ENCODE assay signal across 35 cellular contexts in the genomic region with DNA sequence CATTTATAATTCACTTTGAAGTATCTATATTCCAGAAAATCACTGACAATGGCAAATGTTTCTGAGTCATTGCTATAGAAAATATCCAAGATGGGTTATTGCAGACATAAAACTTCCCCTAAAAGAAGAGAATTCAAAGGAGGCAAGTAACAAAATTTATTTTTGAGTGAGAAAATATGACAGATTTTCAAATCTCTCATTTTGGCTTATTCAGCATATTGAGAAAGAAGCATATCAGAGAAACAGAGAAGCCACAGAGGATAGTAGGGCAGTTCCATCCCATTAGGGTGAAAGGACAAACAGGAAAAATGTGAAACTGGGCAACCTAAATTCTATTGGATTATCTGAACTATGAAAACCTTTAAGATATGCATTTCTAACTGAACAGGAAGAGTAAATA.
DNase-seq lines count a peak whose midpoint lies in the region; ATAC-seq, FAIRE-seq and TF ChIP-seq lines count a peak whose summit lies in the region.
"Had no signal": no experiment of that assay in that cellular context is flagged by ENCODE, and none has a peak within 500 bp of the region (broad histone marks: within the 10 kb centered on the region; RNA-seq: fewer than 3 reads in every experiment).

No MANE protein-coding gene starts in this region.

- H3K27me3 ChIP-seq in HepG2 (ENCODE audit: control insufficient read depth in 1 of 2, insufficient read depth in 2 of 2, low read length in 2 of 2) (no peaks in the 10 kb centered on the region), right lobe of liver (no peaks in the 10 kb centered on the region), IMR-90 (ENCODE audit: control insufficient read depth, insufficient read depth, low read length) (no peaks in the 10 kb centered on the region), K562 (ENCODE audit: control insufficient read depth in 2 of 2, insufficient read depth in 2 of 2, low read length in 2 of 2) (no peaks in the 10 kb centered on the region), Caco-2 (replicated peaks; ENCODE audit: control insufficient read depth, insufficient read depth, low read length) (no peaks in the 10 kb centered on the region)
- H3K27me3 ChIP-seq: BE2C; BLaER1; BLaER1 treated with 17β-estradiol and CSF1 and Interleukin-3, amounts not matched to agents 10 nM and 100 nM had no signal

- no peaks in the 10 kb centered on the region for H3K9me3 ChIP-seq in HepG2 (ENCODE audit: low read length)
- no peaks in the 10 kb centered on the region for H3K9me3 ChIP-seq in right lobe of liver
- peaks cover 31% of the 10 kb centered on the region; the same call in 2 of the 3 replicates for H3K9me3 ChIP-seq in A549
- peaks cover 4% of the 10 kb centered on the region for H3K9me3 ChIP-seq in IMR-90 (ENCODE audit: control insufficient read depth, insufficient read depth, low read length)
- H3K9me3 ChIP-seq in K562 (replicated peaks; ENCODE audit: control insufficient read depth, insufficient read depth, low read depth, low read length), result no peaks in the 10 kb centered on the region
- H3K9me3 ChIP-seq in Caco-2, result no peaks in the 10 kb centered on the region; the same call in 1 of the 2 replicates
- H3K9me3 ChIP-seq: BE2C had no signal

- no peak overlapping the region for H2BK15ac ChIP-seq in IMR-90 (ENCODE audit: low read depth, low read length)

- H4K20me1 ChIP-seq in HepG2 (ENCODE audit: insufficient read depth, low read length) (no peaks in the 10 kb centered on the region), IMR-90 (ENCODE audit: insufficient read depth, low read length) (no peaks in the 10 kb centered on the region), K562 (replicated peaks; ENCODE audit: control insufficient read depth, insufficient read depth, low read length) (no peaks in the 10 kb centered on the region)
- H4K20me1 ChIP-seq: BLaER1 had no signal

- no peaks in the 10 kb centered on the region for H3K27me3 Mint-ChIP-seq in T-helper 2 cell treated with Interferon-gamma antibody and Interleukin-4, amounts not matched to agents 5 μg/mL and 100 μg/mL, for 36 hours (ENCODE audit: low read depth)
- no peaks in the 10 kb centered on the region for H3K27me3 Mint-ChIP-seq in Caco-2 (ENCODE audit: insufficient read depth, unreplicated experiment)
- H3K27me3 Mint-ChIP-seq: B cell; CD4-positive, alpha-beta memory T cell; CD4-positive, alpha-beta T cell; CD4-positive, CD25-positive, alpha-beta regulatory T cell; CD8-positive, alpha-beta memory T cell had no signal

- H3K9me3 Mint-ChIP-seq in T-helper 2 cell treated with Interferon-gamma antibody and Interleukin-4, amounts not matched to agents 5 μg/mL and 100 μg/mL, for 36 hours, result no peaks in the 10 kb centered on the region
- H3K9me3 Mint-ChIP-seq in Caco-2 (ENCODE audit: unreplicated experiment), result no peaks in the 10 kb centered on the region
- H3K9me3 Mint-ChIP-seq: CD4-positive, alpha-beta T cell; CD8-positive, alpha-beta T cell had no signal

- H3K9ac ChIP-seq in HepG2 (ENCODE audit: insufficient read depth, low read depth, low read length), result no peak overlapping the region
- no peak overlapping the region for H3K9ac ChIP-seq in IMR-90 (ENCODE audit: low read depth, low read length)
- no peak overlapping the region for H3K9ac ChIP-seq in K562 (ENCODE audit: insufficient read depth in 1 of 2, low read depth in 2 of 2, low read length in 2 of 2)
- H3K9ac ChIP-seq: BLaER1; BLaER1 treated with 17β-estradiol and CSF1 and Interleukin-3, amounts not matched to agents 10 nM and 100 nM had no signal

- no peak overlapping the region for H3K27ac ChIP-seq in HepG2 (ENCODE audit: extremely low read length, insufficient read depth, low read length)
- no peak overlapping the region for H3K27ac ChIP-seq in right lobe of liver
- no peak overlapping the region for H3K27ac ChIP-seq in A549
- H3K27ac ChIP-seq in IMR-90 (ENCODE audit: insufficient read depth, low read length), result no peak overlapping the region
- no peak overlapping the region for H3K27ac ChIP-seq in K562 (ENCODE audit: extremely low read depth, low read depth, low read length)
- H3K27ac ChIP-seq: 22Rv1; BLaER1; BLaER1 treated with 17β-estradiol and CSF1 and Interleukin-3, amounts not matched to agents 10 nM and 100 nM; C4-2B had no signal

- H2BK120ac ChIP-seq in IMR-90 (ENCODE audit: low read depth, low read length), result no peak overlapping the region

- no peak overlapping the region for H4K91ac ChIP-seq in IMR-90 (ENCODE audit: insufficient read depth, low read depth, low read length)

- FAIRE-seq in HepG2 (lab: Jason Lieb, UNC) (no peak), A549 (lab: Jason Lieb, UNC) (no peak), K562 (lab: Jason Lieb, UNC) (no peak)
- FAIRE-seq: A204.1, D721Med had no signal

- no peak overlapping the region for H3K27ac Mint-ChIP-seq in T-helper 2 cell treated with Interferon-gamma antibody and Interleukin-4, amounts not matched to agents 5 μg/mL and 100 μg/mL, for 36 hours
- H3K27ac Mint-ChIP-seq in Caco-2 (ENCODE audit: unreplicated experiment), result no peak overlapping the region
- H3K27ac Mint-ChIP-seq: B cell; CD14-positive monocyte; CD4-positive, alpha-beta memory T cell; CD4-positive, alpha-beta T cell; CD4-positive, CD25-positive, alpha-beta regulatory T cell; CD8-positive, alpha-beta memory T cell; CD8-positive, alpha-beta T cell had no signal

- no peak overlapping the region for H3K56ac ChIP-seq in IMR-90 (ENCODE audit: extremely low read depth, insufficient read depth, low read length)

- TF ChIP-seq POLR2A in HepG2 (IDR thresholded peaks at IDR 0.05; ENCODE audit: insufficient read depth in 1 of 2, low read depth in 2 of 2, low read length in 2 of 2) (no peak), right lobe of liver (IDR thresholded peaks at IDR 0.05) (no peak), A549 (IDR thresholded peaks at IDR 0.05; ENCODE audit: low read length) (no peak), IMR-90 (IDR thresholded peaks at IDR 0.05; ENCODE audit: low read depth, low read length) (no peak), K562 (conservative IDR thresholded peaks at IDR 0.05) (no peak)

- H3K4ac ChIP-seq in IMR-90 (ENCODE audit: low read depth, low read length), result no peak overlapping the region

- no peak overlapping the region for H3K4me3 Mint-ChIP-seq in T-helper 2 cell treated with Interferon-gamma antibody and Interleukin-4, amounts not matched to agents 5 μg/mL and 100 μg/mL, for 36 hours
- no peak overlapping the region for H3K4me3 Mint-ChIP-seq in Caco-2 (ENCODE audit: unreplicated experiment)
- H3K4me3 Mint-ChIP-seq: B cell; CD14-positive monocyte; CD4-positive, alpha-beta memory T cell; CD4-positive, alpha-beta T cell; CD4-positive, CD25-positive, alpha-beta regulatory T cell; CD8-positive, alpha-beta memory T cell; CD8-positive, alpha-beta T cell had no signal

- H3K14ac ChIP-seq in IMR-90 (replicated peaks; ENCODE audit: low read depth, low read length), result no peak overlapping the region

- H4K8ac ChIP-seq in IMR-90 (ENCODE audit: low read depth in 2 of 2, low read length in 2 of 2), result no peak overlapping the region

- TF ChIP-seq RAD21 in HepG2 (CRISPR knock-in tag; IDR thresholded peaks at IDR 0.05) (no peak), A549 (conservative IDR thresholded peaks at IDR 0.05 in 1 of 2, IDR thresholded peaks at IDR 0.05 in 1 of 2) (no peak), IMR-90 (IDR thresholded peaks at IDR 0.05; ENCODE audit: low read length) (no peak), K562 (CRISPR knock-in tag; conservative IDR thresholded peaks at IDR 0.05 in 1 of 2, IDR thresholded peaks at IDR 0.05 in 1 of 2) (no peak)

- H3K23ac ChIP-seq in IMR-90 (ENCODE audit: low read depth, low read length), result no peak overlapping the region

- TF ChIP-seq EP300 in HepG2 (IDR thresholded peaks at IDR 0.05; ENCODE audit: low read depth in 2 of 2, low read length in 2 of 2) (no peak), HepG2 (CRISPR knock-in tag; IDR thresholded peaks at IDR 0.05; ENCODE audit: borderline replicate concordance) (no peak), A549 (IDR thresholded peaks at IDR 0.05) (no peak), K562 (IDR thresholded peaks at IDR 0.05; ENCODE audit: low read length) (no peak)

- H2BK5ac ChIP-seq in IMR-90 (ENCODE audit: low read depth, low read length, poor library complexity, severe bottlenecking), result no peak overlapping the region

- H3K9me1 ChIP-seq in IMR-90 (ENCODE audit: insufficient read depth, low read length), result no peaks in the 10 kb centered on the region
- no peaks in the 10 kb centered on the region for H3K9me1 ChIP-seq in K562 (ENCODE audit: control insufficient read depth, insufficient read depth, low read length)

- no peaks in the 10 kb centered on the region for H3K4me1 Mint-ChIP-seq in T-helper 2 cell treated with Interferon-gamma antibody and Interleukin-4, amounts not matched to agents 5 μg/mL and 100 μg/mL, for 36 hours (ENCODE audit: low read depth)
- H3K4me1 Mint-ChIP-seq in Caco-2 (ENCODE audit: low read depth, unreplicated experiment), result no peaks in the 10 kb centered on the region
- H3K4me1 Mint-ChIP-seq: B cell; CD14-positive monocyte; CD4-positive, alpha-beta memory T cell; CD4-positive, CD25-positive, alpha-beta regulatory T cell; CD8-positive, alpha-beta memory T cell had no signal

- H3K36me3 ChIP-seq in HepG2 (replicated peaks in 1 of 2; ENCODE audit: control insufficient read depth in 1 of 2, insufficient read depth in 2 of 2, low read length in 2 of 2), result no peaks in the 10 kb centered on the region
- H3K36me3 ChIP-seq in right lobe of liver, result no peaks in the 10 kb centered on the region
- H3K36me3 ChIP-seq in IMR-90 (ENCODE audit: control insufficient read depth, insufficient read depth, low read length), result no peaks in the 10 kb centered on the region
- H3K36me3 ChIP-seq in K562 (ENCODE audit: control insufficient read depth, insufficient read depth, low read length), result no peaks in the 10 kb centered on the region
- no peaks in the 10 kb centered on the region for H3K36me3 ChIP-seq in Caco-2 (ENCODE audit: control insufficient read depth, insufficient read depth, low read length)

- DNase-seq in HepG2 (ENCODE audit: low spot score), result no peak
- no peak for DNase-seq in right lobe of liver
- no peak for DNase-seq in A549 (ENCODE audit: low read depth in 1 of 2, low spot score in 1 of 2)
- DNase-seq in IMR-90, result no peak
- DNase-seq in K562 (ENCODE audit: extremely low read depth in 1 of 4, low spot score in 3 of 4), result no peak
- DNase-seq in T-helper 2 cell treated with Interferon-gamma antibody and Interleukin-4, amounts not matched to agents 5 μg/mL and 100 μg/mL, for 36 hours (ENCODE audit: low spot score), result no peak
- DNase-seq in NCI-H774 (lab: John Stamatoyannopoulos, UW), result no peak
- no peak for DNase-seq in Caco-2
- DNase-seq: 8988T; ACHN; AML-193; BE2C; C1 segment of cervical spinal cord; Calu3; CD4-positive, alpha-beta memory T cell; CD4-positive, alpha-beta T cell; CD4-positive, CD25-positive, alpha-beta regulatory T cell; CD8-positive, alpha-beta memory T cell; CD8-positive, alpha-beta T cell; COR-L47; DMS 273 treated with DMSO at 0.1 percent for 48 hours; DMS153; DMS53; DMS79; DMS79 treated with DMSO at 0.1 percent for 48 hours; DND-41; EL had no signal

- H3K4me2 ChIP-seq in HepG2 (ENCODE audit: low read depth, low read length) (no peak overlapping the region), A549 (no peak overlapping the region), IMR-90 (ENCODE audit: low read depth, low read length) (no peak overlapping the region), K562 (ENCODE audit: insufficient read depth, low read length) (no peak overlapping the region)
- H3K4me2 ChIP-seq: BLaER1; BLaER1 treated with 17β-estradiol and CSF1 and Interleukin-3, amounts not matched to agents 10 nM and 100 nM had no signal

- H3K18ac ChIP-seq in IMR-90 (ENCODE audit: low read depth, low read length), result no peak overlapping the region

- H3K79me1 ChIP-seq in IMR-90 (ENCODE audit: low read depth in 1 of 2, low read length in 2 of 2), result no peaks in the 10 kb centered on the region

- CTCF ChIA-PET in HepG2 (lab: Yijun Ruan, JAX; ENCODE audit: low intra/inter-chr PET ratio, low total read pairs) (no interaction called here), A549 (lab: Yijun Ruan, JAX) (no interaction called here), IMR-90 (lab: Yijun Ruan, JAX) (no interaction called here), K562 (lab: Yijun Ruan, JAX; ENCODE audit: low intra/inter-chr PET ratio) (no interaction called here), Caco-2 (lab: Charles Lee) (no interaction called here)

- H3K4me3 ChIP-seq in HepG2 (replicated peaks in 1 of 3; ENCODE audit: insufficient read depth in 1 of 3, low read depth in 2 of 3, low read length in 3 of 3) (no peak overlapping the region), right lobe of liver (no peak overlapping the region), A549 (no peak overlapping the region), IMR-90 (ENCODE audit: insufficient read depth, low read depth, low read length) (no peak overlapping the region), K562 (no peak overlapping the region), Caco-2 (ENCODE audit: low read depth, low read length) (no peak overlapping the region)
- H3K4me3 ChIP-seq: BLaER1; BLaER1 treated with 17β-estradiol and CSF1 and Interleukin-3, amounts not matched to agents 10 nM and 100 nM had no signal

- POLR2A ChIA-PET in HepG2 (lab: Yijun Ruan, JAX) (no interaction called here), A549 (lab: Yijun Ruan, JAX) (no interaction called here), IMR-90 (lab: Charles Lee; ENCODE audit: unreplicated experiment) (no interaction called here), K562 (lab: Yijun Ruan, JAX) (no interaction called here), Caco-2 (lab: Charles Lee) (no interaction called here)

- H3K36me3 Mint-ChIP-seq in T-helper 2 cell treated with Interferon-gamma antibody and Interleukin-4, amounts not matched to agents 5 μg/mL and 100 μg/mL, for 36 hours (ENCODE audit: low read depth), result no peaks in the 10 kb centered on the region
- no peaks in the 10 kb centered on the region for H3K36me3 Mint-ChIP-seq in Caco-2 (ENCODE audit: insufficient read depth, unreplicated experiment)
- H3K36me3 Mint-ChIP-seq: CD14-positive monocyte; CD4-positive, alpha-beta memory T cell; CD4-positive, CD25-positive, alpha-beta regulatory T cell; CD8-positive, alpha-beta memory T cell; CD8-positive, alpha-beta T cell had no signal

- H2AK9ac ChIP-seq in IMR-90 (replicated peaks; ENCODE audit: low read depth, low read length, poor library complexity), result no peak overlapping the region

- dilution Hi-C loops in IMR-90 (cut with HindIII; ENCODE audit: low sequenced_read_pairs, unreplicated experiment), result no loop called here

- in situ Hi-C loops in HepG2 (cut with HindIII; ENCODE audit: extremely low pct_ligation_motif_present, low pct_unique_long_range_greater_than_20kb) (no loop called here), IMR-90 (cut with MboI; ENCODE audit: low sequenced_read_pairs) (no loop called here), K562 (cut with MboI) (no loop called here)

- intact Hi-C loops in HepG2 (cut with micrococcal nuclease; ENCODE audit: unreplicated experiment), result no loop called here
- intact Hi-C loops in right lobe of liver (cut with DNase I), result no loop called here
- intact Hi-C loops in IMR-90 (cut with micrococcal nuclease), result no loop called here
- intact Hi-C loops in K562 (cut with micrococcal nuclease), result no loop called here
- intact Hi-C loops in Caco-2 (cut with micrococcal nuclease; ENCODE audit: unreplicated experiment), result no loop called here

- H3K4me1 ChIP-seq in HepG2 (ENCODE audit: insufficient read depth, low read length) (no peaks in the 10 kb centered on the region), right lobe of liver (no peaks in the 10 kb centered on the region), A549 (no peaks in the 10 kb centered on the region), IMR-90 (ENCODE audit: control insufficient read depth, insufficient read depth, low read length) (no peaks in the 10 kb centered on the region), K562 (replicated peaks in 1 of 2; ENCODE audit: control insufficient read depth in 2 of 2, insufficient read depth in 2 of 2, low read length in 2 of 2) (no peaks in the 10 kb centered on the region), Caco-2 (no peaks in the 10 kb centered on the region)
- H3K4me1 ChIP-seq: BLaER1 had no signal

- H2AFZ ChIP-seq in HepG2 (ENCODE audit: low read length) (no peak overlapping the region), IMR-90 (replicated peaks; ENCODE audit: low read length, poor library complexity) (no peak overlapping the region), K562 (ENCODE audit: low read depth, low read length) (no peak overlapping the region)

- no peak overlapping the region for H4K5ac ChIP-seq in IMR-90 (ENCODE audit: low read depth, low read length)

- TF ChIP-seq CTCF in HepG2 (CRISPR knock-in tag; IDR thresholded peaks at IDR 0.05) (no peak), right lobe of liver (IDR thresholded peaks at IDR 0.05) (no peak), A549 (IDR thresholded peaks at IDR 0.05) (no peak), IMR-90 (conservative IDR thresholded peaks at IDR 0.05; ENCODE audit: low read depth, low read length) (no peak), K562 (IDR thresholded peaks at IDR 0.05 in 2 of 3, conservative IDR thresholded peaks at IDR 0.05 in 1 of 3; ENCODE audit: insufficient read depth in 2 of 3, low read depth in 1 of 3, low read length in 3 of 3) (no peak), Caco-2 (IDR thresholded peaks at IDR 0.05; ENCODE audit: insufficient read depth in 1 of 2, low read depth in 1 of 2, low read length in 1 of 2, severe bottlenecking in 1 of 2, unreplicated experiment in 1 of 2) (no peak)

- H3K79me2 ChIP-seq in HepG2 (ENCODE audit: insufficient read depth, low read length), result no peaks in the 10 kb centered on the region
- H3K79me2 ChIP-seq in K562 (ENCODE audit: control insufficient read depth, insufficient read depth, low read length), result no peaks in the 10 kb centered on the region

- ATAC-seq in HepG2 (no peak), right lobe of liver (no peak), A549 (no peak), IMR-90 (ENCODE audit: low read depth) (no peak), K562 (no peak)
- ATAC-seq: CD8-positive, alpha-beta T cell had no signal

- BruUV-seq in HepG2 (replicated peaks; lab: Mats Ljungman, UMichigan), result no TSS peak
- BruUV-seq in IMR-90 (replicated peaks; lab: Mats Ljungman, UMichigan), result no TSS peak
- BruUV-seq in K562 (replicated peaks; lab: Mats Ljungman, UMichigan), result no TSS peak
- no TSS peak for BruUV-seq in Caco-2 (replicated peaks; lab: Mats Ljungman, UMichigan)

- H2AK5ac ChIP-seq in IMR-90 (ENCODE audit: low read depth, low read length), result no peak overlapping the region

- no peak overlapping the region for H2BK20ac ChIP-seq in IMR-90 (ENCODE audit: low read depth, low read length)
